Comparison of ENCODE assay signal across 9 cellular contexts in the genomic region with DNA sequence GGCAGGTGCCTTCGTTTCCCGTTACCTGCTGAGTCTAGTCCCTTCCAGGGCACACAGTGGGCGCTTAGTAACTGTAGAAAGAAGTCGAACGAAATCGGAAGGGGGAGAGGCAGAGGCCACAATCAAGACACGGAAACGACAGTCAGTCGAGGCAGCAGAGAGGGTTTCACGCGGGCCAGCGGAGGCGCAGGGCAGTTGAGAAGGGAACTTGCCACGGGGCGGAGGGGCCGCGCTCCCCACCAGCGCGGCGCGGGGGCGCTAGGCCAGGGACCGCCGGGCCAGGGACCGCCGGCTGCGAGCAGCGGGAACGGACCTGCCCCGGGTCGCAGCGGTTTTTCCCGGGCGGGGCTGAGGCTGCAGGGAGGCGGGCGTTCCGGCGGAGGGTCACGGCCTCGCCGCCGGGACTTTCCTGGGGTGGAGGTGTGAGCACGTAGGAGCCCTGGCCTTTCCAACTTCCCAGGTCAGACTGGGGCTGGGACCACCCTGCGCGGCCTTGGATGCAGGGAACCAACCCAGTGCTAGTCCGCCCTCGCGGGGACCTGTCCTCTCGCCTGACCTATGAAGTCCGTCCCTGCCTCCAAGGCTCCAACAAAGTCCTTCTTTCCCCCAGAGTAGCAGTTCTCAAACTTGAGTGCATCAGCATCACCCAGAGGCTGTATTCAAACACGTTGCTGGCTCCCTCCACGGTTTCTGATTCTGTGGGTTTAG.
DNase-seq lines count a peak whose midpoint lies in the region; ATAC-seq, FAIRE-seq and TF ChIP-seq lines count a peak whose summit lies in the region.
"Had no signal": no experiment of that assay in that cellular context is flagged by ENCODE, and none has a peak within 500 bp of the region (broad histone marks: within the 10 kb centered on the region; RNA-seq: fewer than 3 reads in every experiment).

No MANE protein-coding gene starts in this region.

- no peaks in the 10 kb centered on the region for H3K79me2 ChIP-seq in GM12878 (ENCODE audit: control insufficient read depth, insufficient read depth, low read length)

- peaks cover 4% of the 10 kb centered on the region for H3K36me3 Mint-ChIP-seq in T-helper 1 cell treated with Interleukin-12 subunit alpha and Interleukin-12 subunit beta and Interleukin-4 antibody, amounts not matched to agents 30 μg/mL and 1 μg/mL, for 36 hours (ENCODE audit: low read depth)

- peak overlapping the region; percentile 95 for H3K27ac Mint-ChIP-seq in T-helper 1 cell treated with Interleukin-12 subunit alpha and Interleukin-12 subunit beta and Interleukin-4 antibody, amounts not matched to agents 30 μg/mL and 1 μg/mL, for 36 hours

- peak; percentile 47 for ATAC-seq in GM18505 (IDR thresholded peaks at IDR 0.05; ENCODE audit: unreplicated experiment)
- peak; percentile 50 for ATAC-seq in HG02852 (IDR thresholded peaks at IDR 0.05; ENCODE audit: unreplicated experiment)
- peak; percentile 87 for ATAC-seq in GM12878

- H2AFZ ChIP-seq in GM12878 (ENCODE audit: control insufficient read depth, low read depth, low read length) = peak overlapping the region; percentile 90

- TF ChIP-seq RAD21 in GM12878 (IDR thresholded peaks at IDR 0.05; ENCODE audit: insufficient read depth, low read depth, low read length) = peak; percentile 41

- H3K4me1 ChIP-seq in GM12878 (ENCODE audit: control insufficient read depth, insufficient read depth, low read length) = peaks cover 32% of the 10 kb centered on the region
- peaks cover 12 to 60% (median 39%) of the 10 kb centered on the region in 6 donors for H3K4me1 ChIP-seq in spleen

- intact Hi-C loops in GM12878 (cut with micrococcal nuclease; ENCODE audit: unreplicated experiment) = loop anchor here (2.0 to 10.0 kb wide), 4 partner anchors 132 to 550 kb away; partner anchors contain the start of genes FGGY and JUN
- intact Hi-C loops in spleen (cut with DNase I; ENCODE audit: low total_unique reads) = loop anchor here (10.0 kb wide), 1 partner anchor 242 kb away; no protein-coding TSS in a partner anchor

- in situ Hi-C loops in GM12878 (cut with MboI) = no loop called here

- peak overlapping the region; percentile 60 for H3K27ac ChIP-seq in GM12878 (ENCODE audit: control insufficient read depth, insufficient read depth)
- H3K27ac ChIP-seq in spleen = peak overlapping the region; percentile 40 to 82 (median 68)

- RAD21 ChIA-PET in GM12878 (lab: Charles Lee; ENCODE audit: unreplicated experiment) = interaction anchor here (1.1 kb wide), 1 partner anchor 361 kb away, joined by 3 read pairs; no protein-coding TSS in a partner anchor

- peak overlapping the region; percentile 66 for H3K9ac ChIP-seq in GM12878 (ENCODE audit: control insufficient read depth, insufficient read depth, low read length)

- H3K4me3 ChIP-seq in GM12878 = peak overlapping the region; percentile 62
- peak overlapping the region; percentile 24 to 72 (median 38) for H3K4me3 ChIP-seq in spleen

- H3K36me3 ChIP-seq in GM12878 (ENCODE audit: control insufficient read depth in 2 of 2, insufficient read depth in 2 of 2, low read length in 1 of 2) (no peaks in the 10 kb centered on the region), spleen (no peaks in the 10 kb centered on the region)

- peaks cover 62% of the 10 kb centered on the region for H3K4me1 Mint-ChIP-seq in T-helper 1 cell treated with Interleukin-12 subunit alpha and Interleukin-12 subunit beta and Interleukin-4 antibody, amounts not matched to agents 30 μg/mL and 1 μg/mL, for 36 hours (ENCODE audit: low read depth)

- SMC1A ChIA-PET in GM12878 (lab: Charles Lee; ENCODE audit: uncharacterized antibody, unreplicated experiment) = interaction anchor here (1.6 kb wide), 1 partner anchor 133 kb away, joined by 3 read pairs; no protein-coding TSS in a partner anchor

- POLR2A ChIA-PET in GM12878 (lab: Charles Lee) = interaction anchor here (0.7 kb wide), 1 partner anchor 214 kb away, joined by 3 read pairs; no protein-coding TSS in a partner anchor

- peak; percentile 47 for FAIRE-seq in GM12878 (lab: Jason Lieb, UNC)
- FAIRE-seq: colon had no signal

- H3K4me2 ChIP-seq in GM12878 (ENCODE audit: control insufficient read depth, insufficient read depth) = peak overlapping the region; percentile 84

- H3K27me3 ChIP-seq in GM12878 (replicated peaks in 1 of 2; ENCODE audit: control insufficient read depth in 2 of 2, insufficient read depth in 2 of 2, low read length in 1 of 2) (no peaks in the 10 kb centered on the region), spleen (replicated peaks in 1 of 7) (peaks cover 0 to 7% (median 0%) of the 10 kb centered on the region in 7 donors)

- H3K4me3 Mint-ChIP-seq in T-helper 1 cell treated with Interleukin-12 subunit alpha and Interleukin-12 subunit beta and Interleukin-4 antibody, amounts not matched to agents 30 μg/mL and 1 μg/mL, for 36 hours = peak overlapping the region; percentile 93

- no peaks in the 10 kb centered on the region for H3K9me3 ChIP-seq in GM12878 (replicated peaks; ENCODE audit: control insufficient read depth, insufficient read depth, low read length)
- no peaks in the 10 kb centered on the region for H3K9me3 ChIP-seq in spleen

- H3K9me3 Mint-ChIP-seq in T-helper 1 cell treated with Interleukin-12 subunit alpha and Interleukin-12 subunit beta and Interleukin-4 antibody, amounts not matched to agents 30 μg/mL and 1 μg/mL, for 36 hours = no peaks in the 10 kb centered on the region

- under 1% methylated on average over 29 of the region's 52 CpGs for WGBS in GM12878 (ENCODE audit: insufficient coverage, insufficient replicate concordance, low lambda C conversion rate, missing lambda C conversion rate)
- 2 to 6% (median 5%) methylated on average over 25 to 52 of the region's 52 CpGs for WGBS in spleen, 5 donors

- DNase-seq in GM12878 (ENCODE audit: low read depth, low spot score) (no peak), iPS-NIHi7 (ENCODE audit: extremely low spot score) (peak; percentile 63), spleen (peak; percentile 90), NCI-H1048 (lab: John Stamatoyannopoulos, UW) (no peak), SIG-M5 treated with dmso at 0.1 percent for 504 hours (lab: John Stamatoyannopoulos, UW; ENCODE audit: unreplicated experiment) (no peak)

- CTCF ChIA-PET in GM12878 (lab: Yijun Ruan, JAX) = interaction anchor here (1.6 kb wide), 1 partner anchor 146 kb away, joined by 3 read pairs; no protein-coding TSS in a partner anchor

- no peaks in the 10 kb centered on the region for H3K27me3 Mint-ChIP-seq in T-helper 1 cell treated with Interleukin-12 subunit alpha and Interleukin-12 subunit beta and Interleukin-4 antibody, amounts not matched to agents 30 μg/mL and 1 μg/mL, for 36 hours (ENCODE audit: low read depth)

- BruUV-seq in GM12878 (replicated peaks; lab: Mats Ljungman, UMichigan) = no TSS peak

- TF ChIP-seq POLR2A in GM18505 (IDR thresholded peaks at IDR 0.05; ENCODE audit: borderline replicate concordance, extremely low read depth, insufficient read depth, insufficient read length) (peak; percentile 52), GM12878 (IDR thresholded peaks at IDR 0.05; ENCODE audit: low read depth, low read length) (peak; percentile 73), spleen (IDR thresholded peaks at IDR 0.05) (peak in 1 of 3 donors; percentile 8)

- peak in 2 of 3 experiments; percentile 1 to 18; a peak in 1 of 6 replicates for TF ChIP-seq CTCF in GM12878 (IDR thresholded peaks at IDR 0.05 in 2 of 3, conservative IDR thresholded peaks at IDR 0.05 in 1 of 3; ENCODE audit: control insufficient read depth in 2 of 3, extremely low read depth in 1 of 3, insufficient read depth in 1 of 3, low read depth in 3 of 3, low read length in 3 of 3)
- TF ChIP-seq CTCF in spleen (IDR thresholded peaks at IDR 0.05 in 8 of 11, conservative IDR thresholded peaks at IDR 0.05 in 3 of 11) = peak in 6 of 11 experiments; percentile 15 to 43 (median 26)

- no peak for TF ChIP-seq EP300 in GM12878 (IDR thresholded peaks at IDR 0.05; ENCODE audit: borderline replicate concordance in 1 of 2, control insufficient read depth in 1 of 2, low read depth in 2 of 2, low read length in 2 of 2)

- H4K20me1 ChIP-seq in GM12878 (ENCODE audit: control insufficient read depth, insufficient read depth) = no peaks in the 10 kb centered on the region

TF ChIP-seq in GM12878, 131 proteins besides CTCF, POLR2A, EP300 and RAD21 (continues in another document):
- no peak for TF ChIP-seq SMAD5 (IDR thresholded peaks at IDR 0.05; ENCODE audit: low read depth)
- TF ChIP-seq, protein P1, sequence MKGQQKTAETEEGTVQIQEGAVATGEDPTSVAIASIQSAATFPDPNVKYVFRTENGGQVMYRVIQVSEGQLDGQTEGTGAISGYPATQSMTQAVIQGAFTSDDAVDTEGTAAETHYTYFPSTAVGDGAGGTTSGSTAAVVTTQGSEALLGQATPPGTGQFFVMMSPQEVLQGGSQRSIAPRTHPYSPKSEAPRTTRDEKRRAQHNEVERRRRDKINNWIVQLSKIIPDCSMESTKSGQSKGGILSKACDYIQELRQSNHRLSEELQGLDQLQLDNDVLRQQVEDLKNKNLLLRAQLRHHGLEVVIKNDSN (IDR thresholded peaks at IDR 0.05; ENCODE audit: borderline replicate concordance, extremely low read length, insufficient read depth, low read depth, low read length) = no peak
- TF ChIP-seq, protein P2, sequence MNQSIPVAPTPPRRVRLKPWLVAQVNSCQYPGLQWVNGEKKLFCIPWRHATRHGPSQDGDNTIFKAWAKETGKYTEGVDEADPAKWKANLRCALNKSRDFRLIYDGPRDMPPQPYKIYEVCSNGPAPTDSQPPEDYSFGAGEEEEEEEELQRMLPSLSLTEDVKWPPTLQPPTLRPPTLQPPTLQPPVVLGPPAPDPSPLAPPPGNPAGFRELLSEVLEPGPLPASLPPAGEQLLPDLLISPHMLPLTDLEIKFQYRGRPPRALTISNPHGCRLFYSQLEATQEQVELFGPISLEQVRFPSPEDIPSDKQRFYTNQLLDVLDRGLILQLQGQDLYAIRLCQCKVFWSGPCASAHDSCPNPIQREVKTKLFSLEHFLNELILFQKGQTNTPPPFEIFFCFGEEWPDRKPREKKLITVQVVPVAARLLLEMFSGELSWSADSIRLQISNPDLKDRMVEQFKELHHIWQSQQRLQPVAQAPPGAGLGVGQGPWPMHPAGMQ (IDR thresholded peaks at IDR 0.05; ENCODE audit: borderline replicate concordance) = no peak

Comparison
In these comparisons a context has a peak if more than half of its experiments do, and no peak if none do; other contexts are left out.
1. DNase-seq: peak in iPS-NIHi7 (single experiment) and spleen (single experiment); none in GM12878 (single experiment), NCI-H1048 (single experiment) and SIG-M5 treated with dmso at 0.1 percent for 504 hours (single experiment).
2. Peak in every context shown above with its lines, with median percentiles within 50 percentile points of each other: ATAC-seq.